Comparison of ENCODE assay signal across 19 cellular contexts in the genomic region with DNA sequence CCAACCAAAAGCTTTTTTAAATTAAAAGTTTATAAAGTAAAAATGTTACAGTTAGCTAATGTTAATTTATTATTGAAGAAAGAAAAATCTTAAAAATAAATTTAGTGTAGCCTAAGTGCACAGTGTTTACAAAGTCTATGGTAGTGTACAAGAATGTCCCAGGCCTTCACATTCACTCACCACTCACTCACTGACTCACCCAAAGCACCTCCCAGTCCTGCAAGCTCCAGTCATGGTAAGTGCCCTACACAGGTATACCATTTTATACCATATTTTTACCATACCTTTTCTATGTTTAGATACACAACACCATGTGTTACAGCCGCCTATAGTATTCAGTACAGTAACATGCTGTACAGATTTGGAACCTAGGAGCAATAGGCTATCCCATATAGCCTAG.
"Had no signal": no experiment of that assay in that cellular context is flagged by ENCODE, and none has a peak within 500 bp of the region (broad histone marks: within the 10 kb centered on the region; RNA-seq: fewer than 3 reads in every experiment).

No MANE protein-coding gene starts in this region.

- H3K9ac ChIP-seq: neural progenitor cell had no signal

- H3K4me3 Mint-ChIP-seq: effector memory CD8-positive, alpha-beta T cell; mesothelial cell of epicardium; natural killer cell treated with Interleukin-12 subunit alpha and Interleukin-12 subunit beta and Interleukin-15 and Interleukin-18, amount 100 ng/mL, for 72 hours; neural progenitor cell had no signal

- H3K79me2 ChIP-seq: hepatocyte had no signal

- H2AFZ ChIP-seq: hepatocyte, neural progenitor cell had no signal

- H3K36me3 Mint-ChIP-seq: mesothelial cell of epicardium, neural progenitor cell had no signal

- DNase-seq: effector memory CD8-positive, alpha-beta T cell; esophagus squamous epithelium; foreskin melanocyte; head of caudate nucleus; kidney glomerular epithelial cell; nucleus accumbens; ovary; right cardiac atrium; small intestine; stimulated activated CD4-positive, alpha-beta T cell treated with anti-CD3 and anti-CD28 coated beads, Interleukin-12 subunit alpha, Interleukin-12 subunit beta, amount 100 ng/mL, for 4 hours; stimulated activated naive CD4-positive, alpha-beta T cell; tibial artery; uterus had no signal

- H3K27me3 ChIP-seq: esophagus squamous epithelium, hepatocyte, neural progenitor cell, ovary, suprapubic skin, tibial artery, upper lobe of left lung, uterus had no signal

- H3K27ac Mint-ChIP-seq: effector memory CD8-positive, alpha-beta T cell; mesothelial cell of epicardium; natural killer cell treated with Interleukin-12 subunit alpha and Interleukin-12 subunit beta and Interleukin-15 and Interleukin-18, amount 100 ng/mL, for 72 hours; neural progenitor cell had no signal

- H3K4me1 ChIP-seq: esophagus squamous epithelium, suprapubic skin, tibial artery, upper lobe of left lung, uterus had no signal

- H3K4me1 Mint-ChIP-seq: mesothelial cell of epicardium had no signal

- H3K36me3 ChIP-seq: esophagus squamous epithelium, neural progenitor cell, ovary, upper lobe of left lung, uterus had no signal

- H3K4me2 ChIP-seq: hepatocyte, neural progenitor cell had no signal

- H3K4me3 ChIP-seq: esophagus squamous epithelium, hepatocyte, neural progenitor cell, ovary, suprapubic skin, tibial artery, upper lobe of left lung, uterus had no signal

- H3K27ac ChIP-seq: esophagus squamous epithelium, hepatocyte, neural progenitor cell, ovary, suprapubic skin, tibial artery, upper lobe of left lung, uterus had no signal

- H3K9me3 ChIP-seq: esophagus squamous epithelium, ovary, suprapubic skin, tibial artery, upper lobe of left lung, uterus had no signal

- H3K9me3 Mint-ChIP-seq: effector memory CD8-positive, alpha-beta T cell; mesothelial cell of epicardium; natural killer cell treated with Interleukin-12 subunit alpha and Interleukin-12 subunit beta and Interleukin-15 and Interleukin-18, amount 100 ng/mL, for 72 hours; neural progenitor cell had no signal
